Comparison of ENCODE assay signal across 27 cellular contexts in genomic region chr14:34662558-34663088, GRCh38.
"Had no signal": no experiment of that assay in that cellular context is flagged by ENCODE, and none has a peak within 500 bp of the region (broad histone marks: within the 10 kb centered on the region; RNA-seq: fewer than 3 reads in every experiment).

No MANE protein-coding gene starts in this region.

- ATAC-seq: activated T-cell treated with anti-CD3 and anti-CD28 coated beads, Interleukin-2, amount 50 U/mL, for 4 hours; activated T-helper 17 cell treated with anti-CD3 and anti-CD28 coated beads, Interleukin-2, amount 50 U/mL, for 72 hours; esophagus mucosa; gastrocnemius medialis; left cardiac atrium; left ventricle myocardium superior; right lobe of liver; T-helper 17 cell had no signal

- H3K4me3 ChIP-seq: cardiac muscle cell, gastrocnemius medialis, ovary, right lobe of liver, transverse colon had no signal

- H3K27me3 ChIP-seq: cardiac muscle cell, gastrocnemius medialis, neutrophil, ovary, right lobe of liver, transverse colon had no signal

- H3K9me3 Mint-ChIP-seq: activated CD4-positive, alpha-beta memory T cell treated with anti-CD3 and anti-CD28 coated beads, Interleukin-2, amount 10 ng/mL, durations not matched to agents 7 days and 5 days; activated CD4-positive, alpha-beta T cell treated with anti-CD3 and anti-CD28 coated beads, Interleukin-2, amount 10 ng/mL, durations not matched to agents 7 days and 5 days; activated T-helper 17 cell treated with anti-CD3 and anti-CD28 coated beads, Interleukin-2, amount 50 U/mL, for 72 hours had no signal

- H3K27ac ChIP-seq: cardiac muscle cell, gastrocnemius medialis, neutrophil, ovary, right lobe of liver, transverse colon had no signal

- H3K36me3 Mint-ChIP-seq: mesothelial cell of epicardium had no signal

- H3K27me3 Mint-ChIP-seq: activated CD4-positive, alpha-beta memory T cell treated with anti-CD3 and anti-CD28 coated beads, Interleukin-2, amount 10 ng/mL, durations not matched to agents 7 days and 5 days; activated T-helper 17 cell treated with anti-CD3 and anti-CD28 coated beads, Interleukin-2, amount 50 U/mL, for 72 hours; progenitor cell of endocrine pancreas; T-helper 17 cell had no signal

- H3K4me1 Mint-ChIP-seq: naive B cell had no signal

- H3K27ac Mint-ChIP-seq: activated CD4-positive, alpha-beta memory T cell treated with anti-CD3 and anti-CD28 coated beads, Interleukin-2, amount 10 ng/mL, durations not matched to agents 7 days and 5 days; activated CD4-positive, alpha-beta T cell treated with anti-CD3 and anti-CD28 coated beads, Interleukin-2, amount 10 ng/mL, durations not matched to agents 7 days and 5 days; activated T-helper 17 cell treated with anti-CD3 and anti-CD28 coated beads, Interleukin-2, amount 50 U/mL, for 72 hours; mesothelial cell of epicardium; nephron progenitor cell; progenitor cell of endocrine pancreas; T-helper 17 cell had no signal

- H3K4me1 ChIP-seq: gastrocnemius medialis, right lobe of liver, transverse colon had no signal

- DNase-seq: activated CD4-positive, alpha-beta memory T cell treated with anti-CD3 and anti-CD28 coated beads, Interleukin-2, amount 10 ng/mL, durations not matched to agents 7 days and 5 days; activated CD4-positive, alpha-beta T cell treated with anti-CD3 and anti-CD28 coated beads, Interleukin-2, amount 10 ng/mL, durations not matched to agents 7 days and 5 days; activated CD4-positive, CD25-positive, alpha-beta regulatory T cell treated with anti-CD3 and anti-CD28 coated beads, Interleukin-2, amount 50 U/mL, for 72 hours; activated gamma-delta T cell treated with Interleukin-2 at 50 U/mL for 16 hours; activated naive CD4-positive, alpha-beta T cell treated with anti-CD3 and anti-CD28 coated beads, Interleukin-2, amount 50 U/mL, for 16 hours; activated T-cell treated with anti-CD3 and anti-CD28 coated beads, Interleukin-2, amount 50 U/mL, for 4 hours; cortex of kidney; gastrocnemius medialis; glutamatergic neuron; islet precursor cell; left cardiac atrium; left ventricle myocardium superior; naive B cell; nephron progenitor cell; ovary; right lobe of liver; stimulated activated CD4-positive, alpha-beta T cell treated with anti-CD3 and anti-CD28 coated beads, Interleukin-2, amount 100 ng/mL, for 48 hours; stimulated activated naive CD4-positive, alpha-beta T cell treated with Interleukin-2 at 50 U/mL for 16 hours; T-helper 17 cell; T1000; transverse colon had no signal

- H3K36me3 ChIP-seq: cardiac muscle cell, gastrocnemius medialis, neutrophil, ovary, right lobe of liver, transverse colon had no signal

- H3K4me3 Mint-ChIP-seq: activated CD4-positive, alpha-beta memory T cell treated with anti-CD3 and anti-CD28 coated beads, Interleukin-2, amount 10 ng/mL, durations not matched to agents 7 days and 5 days; activated CD4-positive, alpha-beta T cell treated with anti-CD3 and anti-CD28 coated beads, Interleukin-2, amount 10 ng/mL, durations not matched to agents 7 days and 5 days; activated T-cell treated with anti-CD3 and anti-CD28 coated beads, Interleukin-2, amount 50 U/mL, for 4 hours; activated T-helper 17 cell treated with anti-CD3 and anti-CD28 coated beads, Interleukin-2, amount 50 U/mL, for 72 hours; mesothelial cell of epicardium; naive B cell; nephron progenitor cell; T-helper 17 cell had no signal

- H3K9me3 ChIP-seq: gastrocnemius medialis, neutrophil, ovary, right lobe of liver, transverse colon had no signal
